In the genomic region with DNA sequence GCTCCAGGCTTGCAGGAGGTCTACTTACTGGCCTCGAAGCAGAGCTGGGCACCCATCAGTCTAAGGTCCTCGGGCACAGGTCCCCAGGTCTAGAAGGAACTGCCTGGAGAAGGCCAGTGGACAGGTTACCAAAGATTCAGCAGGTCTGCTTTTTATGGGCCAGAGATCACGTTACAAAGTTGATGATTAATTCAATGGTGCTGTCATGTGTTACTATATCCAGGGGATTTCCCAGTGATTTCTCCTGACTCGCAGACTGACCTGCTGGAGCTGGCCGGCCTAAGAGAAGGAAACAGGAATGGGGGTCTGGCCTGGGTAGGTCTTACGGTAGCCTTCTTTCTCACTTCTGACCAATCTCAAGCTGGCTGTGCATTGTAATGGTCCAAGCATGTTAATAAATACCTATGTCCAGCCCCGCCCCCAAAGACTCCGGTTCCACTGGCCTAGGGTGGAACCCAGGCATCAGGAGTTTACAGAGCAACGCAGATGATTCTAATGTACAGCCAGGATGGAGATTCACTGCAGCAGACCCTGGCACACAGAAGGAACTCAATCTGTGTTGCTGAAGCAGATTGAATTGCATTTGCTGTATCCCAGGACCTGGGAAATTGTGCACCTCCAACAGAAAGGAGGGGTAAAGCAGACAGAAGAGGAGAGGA, we compare ENCODE assay signal across 9 cellular contexts. TPM values are rescaled to one million over a fixed set of nuclear protein-coding genes. Genes with fewer than 3 reads are reported as not detected.
A peak's percentile ranks its signal among the peaks of the same experiment; 100 is the strongest.
DNase-seq lines count a peak whose midpoint lies in the region; ATAC-seq, FAIRE-seq and TF ChIP-seq lines count a peak whose summit lies in the region.
"Had no signal": no experiment of that assay in that cellular context is flagged by ENCODE, and none has a peak within 500 bp of the region (broad histone marks: within the 10 kb centered on the region; RNA-seq: fewer than 3 reads in every experiment).

A gene with protein sequence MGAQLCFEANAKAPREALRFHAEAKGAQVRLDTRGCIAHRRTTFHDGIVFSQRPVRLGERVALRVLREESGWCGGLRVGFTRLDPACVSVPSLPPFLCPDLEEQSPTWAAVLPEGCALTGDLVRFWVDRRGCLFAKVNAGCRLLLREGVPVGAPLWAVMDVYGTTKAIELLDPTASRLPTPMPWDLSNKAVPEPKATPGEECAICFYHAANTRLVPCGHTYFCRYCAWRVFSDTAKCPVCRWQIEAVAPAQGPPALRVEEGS (minus strand): TSS at position 127 of the 659 bp plus-strand sequence. CDS start 71 bp downstream, at position 56.

- DNase-seq in A549 (ENCODE audit: low read depth in 1 of 2, low spot score in 1 of 2) (peak; percentile 72 to 75), adipocyte (ENCODE audit: low read depth) (peak; percentile 40), left kidney (ENCODE audit: low read depth, low spot score) (peak; percentile 91), frontal cortex (ENCODE audit: low spot score in 2 of 2) (no peak), testis (no peak)
- DNase-seq in stimulated activated CD4-positive, alpha-beta T cell treated with anti-CD3 and anti-CD28 coated beads, Interleukin-4, amount 100 ng/mL, for 1 hour = no peak
- DNase-seq in stimulated activated naive CD4-positive, alpha-beta T cell treated with Interleukin-2 at 50 U/mL for 16 hours (lab: John Stamatoyannopoulos, UW) = no peak
- DNase-seq: NK-92 treated with Interleukin-12 subunit alpha and Interleukin-12 subunit beta, amount 100 ng/mL, for 24 hours had no signal

- no peak for TF ChIP-seq RAD21 in A549 (conservative IDR thresholded peaks at IDR 0.05 in 1 of 2, IDR thresholded peaks at IDR 0.05 in 1 of 2)

- intact Hi-C loops in testis (cut with DNase I; ENCODE audit: low total_unique reads) = loop anchor here (10.0 kb wide), 1 partner anchor 101 kb away; no protein-coding TSS in a partner anchor

- H3K27me3 ChIP-seq in adipocyte (replicated peaks; ENCODE audit: control insufficient read depth, insufficient read depth, low read length) = peaks cover 28% of the 10 kb centered on the region
- H3K27me3 ChIP-seq in testis = no peaks in the 10 kb centered on the region

- TF ChIP-seq CTCF in A549 (IDR thresholded peaks at IDR 0.05) (no peak), HEK293 (tag by site-specific recombination; IDR thresholded peaks at IDR 0.05) (no peak), testis (IDR thresholded peaks at IDR 0.05) (no peak)

- H3K9me3 ChIP-seq in A549 (no peaks in the 10 kb centered on the region), HEK293 (ENCODE audit: control insufficient read depth, insufficient read depth, low read depth, low read length) (no peaks in the 10 kb centered on the region), adipocyte (ENCODE audit: control insufficient read depth, low read length) (no peaks in the 10 kb centered on the region), testis (no peaks in the 10 kb centered on the region)

- FAIRE-seq in A549 (lab: Jason Lieb, UNC) (no peak), frontal cortex (lab: Jason Lieb, UNC) (no peak)

- peak within 1 kb of the TSS; percentile 76 for H3K4me2 ChIP-seq in A549

- peaks cover 28% of the 10 kb centered on the region for H3K4me1 ChIP-seq in A549
- H3K4me1 ChIP-seq in HEK293 (ENCODE audit: control insufficient read depth, insufficient read depth, low read length) = no peaks in the 10 kb centered on the region
- H3K4me1 ChIP-seq in adipocyte (ENCODE audit: control insufficient read depth, insufficient read depth, low read length) = peaks cover 3% of the 10 kb centered on the region
- peaks cover 29% of the 10 kb centered on the region for H3K4me1 ChIP-seq in testis

- 5% methylated on average over 9 of the region's 9 CpGs for WGBS in A549 (ENCODE audit: missing lambda C conversion rate)
- 63 to 73% methylated on average over 5 to 9 of the region's 9 CpGs for WGBS in testis, 2 donors

- H3K27ac ChIP-seq in A549 (peak within 1 kb of the TSS; percentile 16 to 76; a peak in 4 of 6 replicates), HEK293 (ENCODE audit: extremely low read depth, low read depth, low read length) (no peak within 1 kb of the TSS), testis (no peak within 1 kb of the TSS)

- H3K36me3 ChIP-seq in HEK293 (ENCODE audit: control insufficient read depth in 2 of 2, insufficient read depth in 1 of 2, low read length in 2 of 2) (no peaks in the 10 kb centered on the region), adipocyte (ENCODE audit: control insufficient read depth, insufficient read depth, low read length, severe bottlenecking) (no peaks in the 10 kb centered on the region), testis (ENCODE audit: low read depth, missing control alignments) (no peaks in the 10 kb centered on the region)

- POLR2A ChIA-PET in A549 (lab: Yijun Ruan, JAX) = interaction anchor here (0.9 to 1.0 kb wide), 2 partner anchors 91 to 297 kb away, joined by 3 to 4 read pairs; a partner anchor contains a TSS
- POLR2A ChIA-PET in HEK293 (lab: Yijun Ruan, JAX) = no interaction called here

- TF ChIP-seq POLR2A in A549 (IDR thresholded peaks at IDR 0.05; ENCODE audit: low read length) = no peak
- no peak for TF ChIP-seq POLR2A in testis (IDR thresholded peaks at IDR 0.05)

- peak; percentile 39 to 64 for ATAC-seq in A549

- no peak for TF ChIP-seq EP300 in A549 (IDR thresholded peaks at IDR 0.05)

- no peak within 1 kb of the TSS for H3K9ac ChIP-seq in adipocyte (ENCODE audit: low read length)

- CTCF ChIA-PET in A549 (lab: Yijun Ruan, JAX) = interaction anchor here (0.6 to 14.7 kb wide), 11 partner anchors 10 to 483 kb away, joined by 3 to 447 read pairs (median 4); a partner anchor contains a TSS
- CTCF ChIA-PET in HEK293 (lab: Yijun Ruan, JAX) = interaction anchor here (0.6 to 1.8 kb wide), 9 partner anchors 9 to 366 kb away, joined by 3 to 6 read pairs (median 3); no protein-coding TSS in a partner anchor

- H3K4me3 ChIP-seq in A549 (no peak within 1 kb of the TSS), HEK293 (ENCODE audit: low read depth, low read length) (no peak within 1 kb of the TSS), adipocyte (ENCODE audit: low read length) (no peak within 1 kb of the TSS), testis (no peak within 1 kb of the TSS)

TF ChIP-seq in A549, 52 proteins besides CTCF, POLR2A, EP300 and RAD21:
- TF ChIP-seq CHD2 (IDR thresholded peaks at IDR 0.05; ENCODE audit: low read length, partially characterized antibody) = no peak
- TF ChIP-seq FOXS1 (CRISPR knock-in tag; IDR thresholded peaks at IDR 0.05) = no peak
- TF ChIP-seq PHF8 (IDR thresholded peaks at IDR 0.05; ENCODE audit: borderline replicate concordance, low read depth) = no peak
- TF ChIP-seq RFX5 (IDR thresholded peaks at IDR 0.05) = peak; percentile 63; the same call in 1 of the 2 replicates
- TF ChIP-seq, protein P1, sequence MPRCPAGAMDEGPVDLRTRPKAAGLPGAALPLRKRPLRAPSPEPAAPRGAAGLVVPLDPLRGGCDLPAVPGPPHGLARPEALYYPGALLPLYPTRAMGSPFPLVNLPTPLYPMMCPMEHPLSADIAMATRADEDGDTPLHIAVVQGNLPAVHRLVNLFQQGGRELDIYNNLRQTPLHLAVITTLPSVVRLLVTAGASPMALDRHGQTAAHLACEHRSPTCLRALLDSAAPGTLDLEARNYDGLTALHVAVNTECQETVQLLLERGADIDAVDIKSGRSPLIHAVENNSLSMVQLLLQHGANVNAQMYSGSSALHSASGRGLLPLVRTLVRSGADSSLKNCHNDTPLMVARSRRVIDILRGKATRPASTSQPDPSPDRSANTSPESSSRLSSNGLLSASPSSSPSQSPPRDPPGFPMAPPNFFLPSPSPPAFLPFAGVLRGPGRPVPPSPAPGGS (IDR thresholded peaks at IDR 0.05) = no peak
- TF ChIP-seq, protein P2, sequence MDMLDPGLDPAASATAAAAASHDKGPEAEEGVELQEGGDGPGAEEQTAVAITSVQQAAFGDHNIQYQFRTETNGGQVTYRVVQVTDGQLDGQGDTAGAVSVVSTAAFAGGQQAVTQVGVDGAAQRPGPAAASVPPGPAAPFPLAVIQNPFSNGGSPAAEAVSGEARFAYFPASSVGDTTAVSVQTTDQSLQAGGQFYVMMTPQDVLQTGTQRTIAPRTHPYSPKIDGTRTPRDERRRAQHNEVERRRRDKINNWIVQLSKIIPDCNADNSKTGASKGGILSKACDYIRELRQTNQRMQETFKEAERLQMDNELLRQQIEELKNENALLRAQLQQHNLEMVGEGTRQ (IDR thresholded peaks at IDR 0.05) = peak; percentile 39; the same call in 1 of the 2 replicates

TF ChIP-seq in HEK293, 187 proteins besides CTCF, POLR2A, EP300 and RAD21:
- TF ChIP-seq SP3 (tag by site-specific recombination; IDR thresholded peaks at IDR 0.05) (0 out of 2 replicates have a peak, but pooled peaks have one; percentile 16), ZNF335 (tag by site-specific recombination; conservative IDR thresholded peaks at IDR 0.05) (peak; percentile 33; the same call in 1 of the 2 replicates), TRIM28 (IDR thresholded peaks at IDR 0.05; ENCODE audit: borderline replicate concordance, low read length) (no peak), ZBTB17 (tag by site-specific recombination; IDR thresholded peaks at IDR 0.05) (0 out of 2 replicates have a peak, but pooled peaks have one; percentile 13)

RNA-seq across cellular contexts. Expression of the gene that starts here (rescaled TPM):
- polyA plus RNA-seq in A549 (2011; rRNA removed) (0.20 and 0.28 TPM in 2 replicates), A549 (2017; fragmentation: RNase III; extraction: RNeasy Plus Mini Kit Qiagen cat#74134 plus additional on column Dnase treatment) (0.44 to 0.60 TPM (median 0.51 TPM) in 3 replicates), testis (ENCODE audit: insufficient read depth, low read depth, low replicate concordance) (0.78 TPM)
- 0.81 and 1.4 TPM in 2 replicates for polyA plus RNA-seq in A549 (2012; cell fraction: cytosol; rRNA removed)
- polyA plus RNA-seq in A549 (2012; cell fraction: nucleus; rRNA removed) = 1.2 and 2.5 TPM in 2 replicates
- polyA minus RNA-seq in A549 (2011; rRNA and poly(A)+ RNA removed) = 0.17 TPM in 1 of 2 replicates, not detected in the other
- total RNA-seq in frontal cortex (not detected), testis (1 to 10 TPM; 1.3 to 1.7 TPM)

Comparison
In these comparisons a context has a peak if more than half of its experiments do, and no peak if none do; other contexts are left out.
1. DNase-seq: peak in A549 (2 of 2), adipocyte (single experiment) and left kidney (single experiment); none in stimulated activated CD4-positive, alpha-beta T cell treated with anti-CD3 and anti-CD28 coated beads, Interleukin-4, amount 100 ng/mL, for 1 hour (single experiment), frontal cortex (0 of 2), testis (single experiment) and stimulated activated naive CD4-positive, alpha-beta T cell treated with Interleukin-2 at 50 U/mL for 16 hours (single experiment).
2. H3K27ac ChIP-seq: peak in A549 (2 of 2); none in HEK293 (single experiment) and testis (0 of 2).